ENCODE assay signal across 8 cellular contexts in the genomic region with DNA sequence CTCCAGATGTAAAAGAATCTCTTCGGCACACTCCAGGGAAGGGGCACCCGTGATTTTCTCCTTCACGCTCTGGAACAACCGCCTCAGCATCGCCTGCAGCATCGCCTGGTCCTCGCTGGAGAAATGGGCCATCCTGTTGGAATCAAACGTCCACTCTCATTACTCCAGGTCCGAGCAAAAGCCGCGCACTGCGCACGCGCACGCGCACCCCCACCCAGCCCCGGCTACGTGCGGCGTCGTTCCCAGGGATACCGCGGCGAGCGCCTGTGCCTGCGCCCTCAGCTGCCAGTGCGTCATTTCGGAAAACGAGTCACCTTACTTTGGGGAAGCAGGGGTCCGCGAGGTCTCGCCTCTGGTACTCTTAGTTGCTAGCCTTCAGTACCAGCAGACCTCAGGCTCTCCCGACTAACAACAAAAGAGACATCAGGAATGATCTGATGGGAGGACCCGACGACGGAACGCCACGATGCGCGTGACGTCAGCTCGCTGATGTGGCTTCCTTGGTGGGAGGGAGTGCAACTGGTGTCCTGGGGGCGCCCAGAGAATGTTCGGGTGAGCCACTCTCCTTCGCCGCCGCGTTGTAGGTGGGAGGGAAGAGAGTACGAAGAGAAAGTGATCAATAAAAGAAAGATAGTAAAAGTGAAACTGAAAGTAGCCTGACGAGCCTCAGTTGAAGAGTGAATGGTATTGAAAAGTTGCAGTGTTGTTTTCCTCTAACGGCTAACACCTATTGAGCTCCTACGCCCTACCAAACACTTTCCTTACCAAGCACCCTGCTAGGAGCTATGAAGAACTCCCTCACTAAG. TPM values are rescaled to one million over a fixed set of nuclear protein-coding genes. Genes with fewer than 3 reads are reported as not detected.
A peak's percentile ranks its signal among the peaks of the same experiment; 100 is the strongest.
DNase-seq lines count a peak whose midpoint lies in the region; ATAC-seq and TF ChIP-seq lines count a peak whose summit lies in the region.

A gene with protein sequence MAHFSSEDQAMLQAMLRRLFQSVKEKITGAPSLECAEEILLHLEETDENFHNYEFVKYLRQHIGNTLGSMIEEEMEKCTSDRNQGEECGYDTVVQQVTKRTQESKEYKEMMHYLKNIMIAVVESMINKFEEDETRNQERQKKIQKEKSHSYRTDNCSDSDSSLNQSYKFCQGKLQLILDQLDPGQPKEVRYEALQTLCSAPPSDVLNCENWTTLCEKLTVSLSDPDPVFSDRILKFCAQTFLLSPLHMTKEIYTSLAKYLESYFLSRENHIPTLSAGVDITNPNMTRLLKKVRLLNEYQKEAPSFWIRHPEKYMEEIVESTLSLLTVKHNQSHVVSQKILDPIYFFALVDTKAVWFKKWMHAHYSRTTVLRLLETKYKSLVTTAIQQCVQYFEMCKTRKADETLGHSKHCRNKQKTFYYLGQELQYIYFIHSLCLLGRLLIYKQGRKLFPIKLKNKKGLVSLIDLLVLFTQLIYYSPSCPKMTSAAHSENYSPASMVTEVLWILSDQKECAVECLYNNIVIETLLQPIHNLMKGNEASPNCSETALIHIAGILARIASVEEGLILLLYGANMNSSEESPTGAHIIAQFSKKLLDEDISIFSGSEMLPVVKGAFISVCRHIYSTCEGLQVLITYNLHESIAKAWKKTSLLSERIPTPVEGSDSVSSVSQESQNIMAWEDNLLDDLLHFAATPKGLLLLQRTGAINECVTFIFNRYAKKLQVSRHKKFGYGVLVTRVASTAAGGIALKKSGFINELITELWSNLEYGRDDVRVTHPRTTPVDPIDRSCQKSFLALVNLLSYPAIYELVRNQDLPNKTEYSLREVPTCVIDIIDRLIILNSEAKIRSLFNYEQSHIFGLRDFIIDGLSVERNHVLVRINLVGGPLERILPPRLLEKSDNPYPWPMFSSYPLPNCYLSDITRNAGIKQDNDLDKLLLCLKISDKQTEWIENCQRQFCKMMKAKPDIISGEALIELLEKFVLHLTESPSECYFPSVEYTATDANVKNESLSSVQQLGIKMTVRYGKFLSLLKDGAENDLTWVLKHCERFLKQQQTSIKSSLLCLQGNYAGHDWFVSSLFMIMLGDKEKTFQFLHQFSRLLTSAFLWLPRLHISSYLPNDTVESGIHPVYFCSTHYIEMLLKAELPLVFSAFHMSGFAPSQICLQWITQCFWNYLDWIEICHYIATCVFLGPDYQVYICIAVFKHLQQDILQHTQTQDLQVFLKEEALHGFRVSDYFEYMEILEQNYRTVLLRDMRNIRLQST (minus strand): TSS at position 182 of the 806 bp plus-strand sequence. CDS start 50 bp downstream, at position 132.

- H3K9me3 ChIP-seq in smooth muscle cell (replicated peaks; ENCODE audit: low read depth), result no peaks in the 10 kb centered on the region

- no peaks in the 10 kb centered on the region for H4K20me1 ChIP-seq in smooth muscle cell (ENCODE audit: low read depth)

- H3K36me3 Mint-ChIP-seq in WTC11, result no peaks in the 10 kb centered on the region
- H3K36me3 Mint-ChIP-seq in immature natural killer cell, result no peaks in the 10 kb centered on the region

- H3K4me3 ChIP-seq in cardiac fibroblast (replicated peaks in 1 of 2; ENCODE audit: low read depth in 2 of 2, low read length in 2 of 2) (peak within 1 kb of the TSS; percentile 79 to 84), smooth muscle cell (peak within 1 kb of the TSS; percentile 60)

- H3K79me2 ChIP-seq in smooth muscle cell (ENCODE audit: low read depth), result peaks cover 13% of the 10 kb centered on the region

- TF ChIP-seq CTCF in WTC11 (IDR thresholded peaks at IDR 0.05) (no peak), cardiac fibroblast (IDR thresholded peaks at IDR 0.05; ENCODE audit: low read depth, low read length) (no peak), smooth muscle cell (IDR thresholded peaks at IDR 0.05; ENCODE audit: borderline replicate concordance, insufficient read depth, poor library complexity, severe bottlenecking) (no peak)

- H3K27ac Mint-ChIP-seq in WTC11 (peak within 1 kb of the TSS; percentile 98), immature natural killer cell (peak within 1 kb of the TSS; percentile 94 to 100 (median 98))

- H3K9me3 Mint-ChIP-seq in WTC11 (no peaks in the 10 kb centered on the region), immature natural killer cell (no peaks in the 10 kb centered on the region)

- CTCF ChIA-PET in WTC11 (lab: Charles Lee), result interaction anchor here (0.6 to 1.7 kb wide), 4 partner anchors 15 to 515 kb away, joined by 4 to 8 read pairs (median 6); no protein-coding TSS in a partner anchor

- H3K4me2 ChIP-seq in smooth muscle cell, result peak within 1 kb of the TSS; percentile 86

- DNase-seq in AG08396 (ENCODE audit: low spot score) (peak; percentile 97), NCI-H2227 treated with DMSO at 0.1 percent for 48 hours (lab: John Stamatoyannopoulos, UW) (peak; percentile 95), WTC11 (ENCODE audit: low spot score) (peak; percentile 88), cardiac fibroblast (ENCODE audit: low read depth in 2 of 2) (peak; percentile 94 to 95), immature natural killer cell (peak; percentile 87 to 91 (median 90)), smooth muscle cell (lab: John Stamatoyannopoulos, UW; ENCODE audit: unreplicated experiment) (peak; percentile 79)

- no peaks in the 10 kb centered on the region for H3F3A ChIP-seq in smooth muscle cell (ENCODE audit: low read depth)

- H3K4me1 ChIP-seq in smooth muscle cell (ENCODE audit: low read depth), result peaks cover 12% of the 10 kb centered on the region

- H3K9ac ChIP-seq in smooth muscle cell (ENCODE audit: low read depth), result peak within 1 kb of the TSS; percentile 93

- no peaks in the 10 kb centered on the region for H3K27me3 Mint-ChIP-seq in WTC11 (ENCODE audit: low read depth)
- peaks cover 10 to 12% (median 11%) of the 10 kb centered on the region in 3 donors for H3K27me3 Mint-ChIP-seq in immature natural killer cell (ENCODE audit: low read depth in 3 of 3)

- WGBS in smooth muscle cell (ENCODE audit: low lambda C conversion rate), result 2% methylated on average over 52 of the region's 52 CpGs

- no peaks in the 10 kb centered on the region for H3K27me3 ChIP-seq in smooth muscle cell (ENCODE audit: low read depth)

- H3K4me1 Mint-ChIP-seq in WTC11, result peaks cover 10% of the 10 kb centered on the region
- H3K4me1 Mint-ChIP-seq in immature natural killer cell, result peaks cover 16 to 37% of the 10 kb centered on the region in 2 donors

- peak within 1 kb of the TSS; percentile 90 for H3K27ac ChIP-seq in smooth muscle cell (ENCODE audit: low read depth)

- peak; percentile 92 for ATAC-seq in HG03175 (IDR thresholded peaks at IDR 0.05; ENCODE audit: unreplicated experiment)
- ATAC-seq in WTC11, result peak; percentile 97

- TF ChIP-seq POLR2A in GM18951 (IDR thresholded peaks at IDR 0.05; ENCODE audit: extremely low read depth, insufficient read depth, insufficient read length), result peak; percentile 64

- H2AFZ ChIP-seq in smooth muscle cell (ENCODE audit: low read depth), result peak within 1 kb of the TSS; percentile 79

- no peaks in the 10 kb centered on the region for H3K36me3 ChIP-seq in smooth muscle cell (ENCODE audit: low read depth)

- POLR2A ChIA-PET in WTC11 (lab: Charles Lee), result interaction anchor here (1.2 kb wide), 1 partner anchor 18 kb away, joined by 3 read pairs; no protein-coding TSS in a partner anchor

- in situ Hi-C loops in GM18951 (cut with MboI; ENCODE audit: low sequenced_read_pairs, unreplicated experiment), result no loop called here

- H3K4me3 Mint-ChIP-seq in WTC11, result peak within 1 kb of the TSS; percentile 89
- peak within 1 kb of the TSS; percentile 96 to 98 (median 96) for H3K4me3 Mint-ChIP-seq in immature natural killer cell

TF ChIP-seq in WTC11, 78 proteins besides CTCF, POLR2A, EP300 and RAD21 (continues in another document):
- TF ChIP-seq FOXJ3 (CRISPR knock-in tag; IDR thresholded peaks at IDR 0.05; ENCODE audit: borderline replicate concordance) (no peak), NR2C2 (CRISPR knock-in tag; IDR thresholded peaks at IDR 0.05) (no peak), SMAD3 (CRISPR knock-in tag; IDR thresholded peaks at IDR 0.05; ENCODE audit: borderline replicate concordance) (0 out of 2 replicates have a peak, but pooled peaks have one; percentile 56)
- TF ChIP-seq, protein P1, sequence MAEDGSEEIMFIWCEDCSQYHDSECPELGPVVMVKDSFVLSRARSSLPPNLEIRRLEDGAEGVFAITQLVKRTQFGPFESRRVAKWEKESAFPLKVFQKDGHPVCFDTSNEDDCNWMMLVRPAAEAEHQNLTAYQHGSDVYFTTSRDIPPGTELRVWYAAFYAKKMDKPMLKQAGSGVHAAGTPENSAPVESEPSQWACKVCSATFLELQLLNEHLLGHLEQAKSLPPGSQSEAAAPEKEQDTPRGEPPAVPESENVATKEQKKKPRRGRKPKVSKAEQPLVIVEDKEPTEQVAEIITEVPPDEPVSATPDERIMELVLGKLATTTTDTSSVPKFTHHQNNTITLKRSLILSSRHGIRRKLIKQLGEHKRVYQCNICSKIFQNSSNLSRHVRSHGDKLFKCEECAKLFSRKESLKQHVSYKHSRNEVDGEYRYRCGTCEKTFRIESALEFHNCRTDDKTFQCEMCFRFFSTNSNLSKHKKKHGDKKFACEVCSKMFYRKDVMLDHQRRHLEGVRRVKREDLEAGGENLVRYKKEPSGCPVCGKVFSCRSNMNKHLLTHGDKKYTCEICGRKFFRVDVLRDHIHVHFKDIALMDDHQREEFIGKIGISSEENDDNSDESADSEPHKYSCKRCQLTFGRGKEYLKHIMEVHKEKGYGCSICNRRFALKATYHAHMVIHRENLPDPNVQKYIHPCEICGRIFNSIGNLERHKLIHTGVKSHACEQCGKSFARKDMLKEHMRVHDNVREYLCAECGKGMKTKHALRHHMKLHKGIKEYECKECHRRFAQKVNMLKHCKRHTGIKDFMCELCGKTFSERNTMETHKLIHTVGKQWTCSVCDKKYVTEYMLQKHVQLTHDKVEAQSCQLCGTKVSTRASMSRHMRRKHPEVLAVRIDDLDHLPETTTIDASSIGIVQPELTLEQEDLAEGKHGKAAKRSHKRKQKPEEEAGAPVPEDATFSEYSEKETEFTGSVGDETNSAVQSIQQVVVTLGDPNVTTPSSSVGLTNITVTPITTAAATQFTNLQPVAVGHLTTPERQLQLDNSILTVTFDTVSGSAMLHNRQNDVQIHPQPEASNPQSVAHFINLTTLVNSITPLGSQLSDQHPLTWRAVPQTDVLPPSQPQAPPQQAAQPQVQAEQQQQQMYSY (CRISPR knock-in tag; IDR thresholded peaks at IDR 0.05), result no peak
- TF ChIP-seq, protein P2, sequence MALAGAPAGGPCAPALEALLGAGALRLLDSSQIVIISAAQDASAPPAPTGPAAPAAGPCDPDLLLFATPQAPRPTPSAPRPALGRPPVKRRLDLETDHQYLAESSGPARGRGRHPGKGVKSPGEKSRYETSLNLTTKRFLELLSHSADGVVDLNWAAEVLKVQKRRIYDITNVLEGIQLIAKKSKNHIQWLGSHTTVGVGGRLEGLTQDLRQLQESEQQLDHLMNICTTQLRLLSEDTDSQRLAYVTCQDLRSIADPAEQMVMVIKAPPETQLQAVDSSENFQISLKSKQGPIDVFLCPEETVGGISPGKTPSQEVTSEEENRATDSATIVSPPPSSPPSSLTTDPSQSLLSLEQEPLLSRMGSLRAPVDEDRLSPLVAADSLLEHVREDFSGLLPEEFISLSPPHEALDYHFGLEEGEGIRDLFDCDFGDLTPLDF (CRISPR knock-in tag; IDR thresholded peaks at IDR 0.05), result peak; percentile 32; the same call in 1 of the 2 replicates

RNA-seq across cellular contexts. Expression of the gene that starts here (rescaled TPM):
- total RNA-seq in WTC11 (2021), result 5.2 to 12.5 TPM (median 8.9 TPM) in 3 replicates
- 1 to 10 TPM in 1 of 3 donors, under 1 TPM in 2; 0.67 to 2.6 (median 0.83) TPM for polyA plus RNA-seq in immature natural killer cell
- total RNA-seq in smooth muscle cell, result 14.5 and 18.8 TPM in 2 replicates
- 4.2 and 4.4 TPM in 2 replicates for polyA plus RNA-seq in smooth muscle cell

Comparison
In these comparisons a context has a peak if more than half of its experiments do, and no peak if none do; other contexts are left out.
1. Peak in every context shown above with its lines: DNase-seq, ATAC-seq, H3K4me3 ChIP-seq and H3K27ac ChIP-seq.